9 cellular contexts compared by ENCODE assay signal in genomic region chr11:2265396-2265795, GRCh38. TPM values are rescaled to one million over a fixed set of nuclear protein-coding genes. Genes with fewer than 3 reads are reported as not detected.
DNase-seq lines count a peak whose midpoint lies in the region; ATAC-seq, FAIRE-seq and TF ChIP-seq lines count a peak whose summit lies in the region.
"Had no signal": no experiment of that assay in that cellular context is flagged by ENCODE, and none has a peak within 500 bp of the region (broad histone marks: within the 10 kb centered on the region; RNA-seq: fewer than 3 reads in every experiment).

No MANE protein-coding gene starts in this region.

- no peaks in the 10 kb centered on the region for H3K9me3 ChIP-seq in sigmoid colon

- H3K4me1 ChIP-seq in sigmoid colon: peaks cover 0 to 22% (median 19%) of the 10 kb centered on the region in 4 donors

- no peak overlapping the region for H3K4me3 ChIP-seq in sigmoid colon

- DNase-seq in GM12891 (ENCODE audit: insufficient read length, low spot score) (no peak), glutamatergic neuron (no peak), chondrocyte (ENCODE audit: low spot score) (no peak), sigmoid colon (no peak), NK-92 (lab: John Stamatoyannopoulos, UW; ENCODE audit: unreplicated experiment) (no peak)
- DNase-seq in activated CD4-positive, alpha-beta T cell treated with anti-CD3 and anti-CD28 coated beads, Interleukin-2, amount 50 U/mL, for 48 hours: peak; percentile 32 to 50
- peak in 1 of 10 donors; percentile 5 for DNase-seq in naive thymus-derived CD8-positive, alpha-beta T cell

- peaks cover 12 to 35% (median 20%) of the 10 kb centered on the region in 4 donors for H3K4me1 Mint-ChIP-seq in naive thymus-derived CD8-positive, alpha-beta T cell
- no peaks in the 10 kb centered on the region for H3K4me1 Mint-ChIP-seq in glutamatergic neuron (ENCODE audit: low read depth, unreplicated experiment)
- H3K4me1 Mint-ChIP-seq in chondrocyte (ENCODE audit: low read depth): no peaks in the 10 kb centered on the region

- intact Hi-C loops in sigmoid colon (cut with DNase I): no loop called here

- peak; percentile 49 for ATAC-seq in HG02852 (IDR thresholded peaks at IDR 0.05; ENCODE audit: unreplicated experiment)
- ATAC-seq in naive thymus-derived CD8-positive, alpha-beta T cell: peak in 1 of 2 donors; percentile 13

- POLR2A ChIA-PET in naive thymus-derived CD8-positive, alpha-beta T cell (lab: Charles Lee): interaction anchor here (0.6 to 1.0 kb wide), 2 partner anchors 23 to 46 kb away, joined by 3 read pairs; no protein-coding TSS in a partner anchor

- no peaks in the 10 kb centered on the region for H3K9me3 Mint-ChIP-seq in naive thymus-derived CD8-positive, alpha-beta T cell
- no peaks in the 10 kb centered on the region for H3K9me3 Mint-ChIP-seq in glutamatergic neuron (ENCODE audit: unreplicated experiment)
- H3K9me3 Mint-ChIP-seq in chondrocyte (ENCODE audit: low read depth): no peaks in the 10 kb centered on the region

- H3K36me3 ChIP-seq in sigmoid colon: no peaks in the 10 kb centered on the region

- peak overlapping the region in 1 of 4 donors; percentile 32 for H3K27ac ChIP-seq in sigmoid colon

- TF ChIP-seq EP300 in sigmoid colon (IDR thresholded peaks at IDR 0.05): no peak

- H3K27me3 ChIP-seq in sigmoid colon: peaks cover 18 to 44% (median 29%) of the 10 kb centered on the region in 3 donors

- peaks cover 0 to 13% (median under 1%) of the 10 kb centered on the region in 5 donors for H3K27me3 Mint-ChIP-seq in naive thymus-derived CD8-positive, alpha-beta T cell
- peaks cover 14% of the 10 kb centered on the region for H3K27me3 Mint-ChIP-seq in glutamatergic neuron (ENCODE audit: unreplicated experiment)
- H3K27me3 Mint-ChIP-seq in chondrocyte (ENCODE audit: low read depth): peaks cover 26% of the 10 kb centered on the region

- H3K36me3 Mint-ChIP-seq in naive thymus-derived CD8-positive, alpha-beta T cell: no peaks in the 10 kb centered on the region
- no peaks in the 10 kb centered on the region for H3K36me3 Mint-ChIP-seq in glutamatergic neuron (ENCODE audit: unreplicated experiment)
- no peaks in the 10 kb centered on the region for H3K36me3 Mint-ChIP-seq in chondrocyte (ENCODE audit: low read depth)

- TF ChIP-seq POLR2A in GM12891 (IDR thresholded peaks at IDR 0.05; ENCODE audit: low read depth, low read length) (no peak), sigmoid colon (IDR thresholded peaks at IDR 0.05) (no peak)

- H3K4me3 Mint-ChIP-seq in naive thymus-derived CD8-positive, alpha-beta T cell: peak overlapping the region; percentile 40 to 78 (median 69)
- H3K4me3 Mint-ChIP-seq in glutamatergic neuron (ENCODE audit: unreplicated experiment) (no peak overlapping the region), chondrocyte (ENCODE audit: unreplicated experiment) (no peak overlapping the region)

- no peak for TF ChIP-seq CTCF in glutamatergic neuron (IDR thresholded peaks at IDR 0.05; ENCODE audit: partially characterized antibody, unreplicated experiment)
- TF ChIP-seq CTCF in chondrocyte (IDR thresholded peaks at IDR 0.05): no peak
- no peak for TF ChIP-seq CTCF in sigmoid colon (IDR thresholded peaks at IDR 0.05)

- 19 to 22% methylated on average over 2 of the region's 2 CpGs for WGBS in sigmoid colon, 2 donors

- FAIRE-seq in GM12891 (lab: Jason Lieb, UNC): peak; percentile 61

- peak overlapping the region in 6 of 10 donors; percentile 19 to 84 (median 72) for H3K27ac Mint-ChIP-seq in naive thymus-derived CD8-positive, alpha-beta T cell
- no peak overlapping the region for H3K27ac Mint-ChIP-seq in glutamatergic neuron (ENCODE audit: unreplicated experiment)
- no peak overlapping the region for H3K27ac Mint-ChIP-seq in chondrocyte (ENCODE audit: unreplicated experiment)

TF ChIP-seq in GM12891, 5 proteins besides CTCF, POLR2A, EP300 and RAD21:
- TF ChIP-seq TAF1 (IDR thresholded peaks at IDR 0.05; ENCODE audit: low read depth, low read length): no peak
- peak; percentile 89 for TF ChIP-seq SPI1 (IDR thresholded peaks at IDR 0.05; ENCODE audit: low read depth, low read length)
- TF ChIP-seq POLR2AphosphoS5 (IDR thresholded peaks at IDR 0.05; ENCODE audit: low read depth, low read length): no peak

RNA-seq across cellular contexts. Expression of gene ASCL2, which starts 5.0 kb away (rescaled TPM):
- polyA plus RNA-seq in GM12891 (2012; ENCODE audit: low read depth, missing spikeins): not detected
- total RNA-seq in naive thymus-derived CD8-positive, alpha-beta T cell: under 1 TPM in 1 of 2 experiments, not detected in 1; 0.19 TPM
- polyA plus RNA-seq in naive thymus-derived CD8-positive, alpha-beta T cell: 1 to 10 TPM in 1 of 3 donors, under 1 TPM in 1, not detected in 1; 0.23 to 2.8 TPM
- total RNA-seq in glutamatergic neuron (ENCODE audit: unreplicated experiment): not detected
- not detected in 3 replicates for total RNA-seq in chondrocyte
- under 1 TPM in 2 of 4 donors, not detected in 2; 0.28 to 0.33 TPM for total RNA-seq in sigmoid colon
- 1 to 10 TPM; 1.2 to 4.8 (median 1.4) TPM for polyA plus RNA-seq in sigmoid colon

RNA-seq across cellular contexts. Expression of gene C11orf21, which starts 36.3 kb away (rescaled TPM):
- 0.46 TPM for polyA plus RNA-seq in GM12891 (2012; ENCODE audit: low read depth, missing spikeins)
- 100 to 1,000 TPM; 113 to 115 TPM for total RNA-seq in naive thymus-derived CD8-positive, alpha-beta T cell
- polyA plus RNA-seq in naive thymus-derived CD8-positive, alpha-beta T cell: 10 to 100 TPM; 13.6 to 20.2 (median 20.2) TPM
- not detected for total RNA-seq in glutamatergic neuron (ENCODE audit: unreplicated experiment)
- total RNA-seq in chondrocyte: not detected in 3 replicates
- total RNA-seq in sigmoid colon: under 1 TPM in 2 of 4 donors, not detected in 2; 0.68 to 0.71 TPM
- polyA plus RNA-seq in sigmoid colon: 1 to 10 TPM in 1 of 3 donors, not detected in 2; 6.2 TPM
- total RNA-seq: lung microvascular endothelial cell had no signal

RNA-seq across cellular contexts. Expression of gene TSPAN32, which starts 36.4 kb away (rescaled TPM):
- polyA plus RNA-seq in GM12891 (2012; ENCODE audit: low read depth, missing spikeins): 0.90 TPM
- total RNA-seq in naive thymus-derived CD8-positive, alpha-beta T cell: 100 to 1,000 TPM; 158 to 171 TPM
- 100 to 1,000 TPM in 1 of 3 donors, 10 to 100 TPM in 2; 58.5 to 124 (median 96.6) TPM for polyA plus RNA-seq in naive thymus-derived CD8-positive, alpha-beta T cell
- not detected for total RNA-seq in glutamatergic neuron (ENCODE audit: unreplicated experiment)
- total RNA-seq in chondrocyte: not detected in 3 replicates
- total RNA-seq in sigmoid colon: 1 to 10 TPM in 2 of 4 donors, under 1 TPM in 2; 0.81 to 5.3 (median 0.95) TPM
- 1 to 10 TPM in 1 of 3 donors, not detected in 2; 4.6 TPM for polyA plus RNA-seq in sigmoid colon
- total RNA-seq: lung microvascular endothelial cell had no signal

Comparison
In these comparisons a context has a peak if more than half of its experiments do, and no peak if none do; other contexts are left out.
1. DNase-seq: peak in activated CD4-positive, alpha-beta T cell treated with anti-CD3 and anti-CD28 coated beads, Interleukin-2, amount 50 U/mL, for 48 hours (2 of 2); none in GM12891 (single experiment), glutamatergic neuron (single experiment), chondrocyte (single experiment), sigmoid colon (single experiment) and NK-92 (single experiment).
2. H3K27ac Mint-ChIP-seq: peak in naive thymus-derived CD8-positive, alpha-beta T cell (6 of 10); none in glutamatergic neuron (single experiment) and chondrocyte (single experiment).
3. H3K4me3 Mint-ChIP-seq: peak in naive thymus-derived CD8-positive, alpha-beta T cell (10 of 10); none in glutamatergic neuron (single experiment) and chondrocyte (single experiment).
4. RNA of gene C11orf21, which starts 36.3 kb away (total RNA-seq): 113 to 115 TPM in naive thymus-derived CD8-positive, alpha-beta T cell; 0.68 to 0.71 TPM in sigmoid colon, not detected in chondrocyte and not detected in glutamatergic neuron (single experiment); every median in the first group is over 10 times any median in the second.
5. RNA of gene TSPAN32, which starts 36.4 kb away (total RNA-seq): 158 to 171 TPM in naive thymus-derived CD8-positive, alpha-beta T cell; 0.81 to 5.3 TPM in sigmoid colon, not detected in glutamatergic neuron (single experiment) and not detected in chondrocyte; every median in the first group is over 10 times any median in the second.